8 cellular contexts compared by ENCODE assay signal in the genomic region with DNA sequence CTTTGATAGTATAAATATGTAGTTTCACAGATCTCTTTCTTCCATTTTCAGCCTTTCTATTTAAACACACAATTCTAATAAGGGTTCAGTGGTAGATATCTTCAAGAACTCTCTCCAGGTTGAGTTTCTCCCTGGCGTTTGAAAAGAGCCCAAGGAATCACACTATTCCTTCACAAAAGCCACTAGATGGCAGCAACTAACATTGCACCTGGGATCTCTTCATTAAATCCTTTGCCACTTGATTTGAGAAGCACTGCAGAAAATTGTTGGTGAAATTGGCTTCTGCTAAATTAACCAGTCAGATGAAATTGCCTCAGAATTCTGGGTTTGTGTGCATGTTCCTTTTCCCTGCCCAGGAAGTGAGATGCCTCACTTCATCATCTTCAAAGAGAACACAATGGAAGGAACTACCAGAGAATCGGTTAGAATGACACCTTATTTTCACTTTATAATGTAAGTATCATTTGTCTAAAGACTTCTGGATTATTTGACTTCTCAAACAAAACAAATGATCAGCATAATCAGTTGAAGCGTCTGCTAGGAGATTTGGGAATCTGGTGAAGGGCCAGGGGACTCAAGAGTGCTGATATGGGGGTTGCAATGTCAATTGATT. TPM values are rescaled to one million over a fixed set of nuclear protein-coding genes. Genes with fewer than 3 reads are reported as not detected.
DNase-seq lines count a peak whose midpoint lies in the region; ATAC-seq, FAIRE-seq and TF ChIP-seq lines count a peak whose summit lies in the region.

No MANE protein-coding gene starts in this region.

- H3K4me1 ChIP-seq in small intestine (ENCODE audit: control insufficient read depth in 2 of 2, insufficient read depth in 1 of 2, low read depth in 1 of 2, low read length in 1 of 2) = no peaks in the 10 kb centered on the region

- TF ChIP-seq CTCF in glutamatergic neuron (IDR thresholded peaks at IDR 0.05; ENCODE audit: partially characterized antibody, unreplicated experiment) = peak; percentile 48

- DNase-seq in NCI-H1092 (lab: John Stamatoyannopoulos, UW) (peak; percentile 52), SK-N-MC (ENCODE audit: low read depth, low spot score) (peak; percentile 34), glutamatergic neuron (no peak), small intestine (peak; percentile 55), T-cell (no peak)
- DNase-seq in activated T-cell treated with anti-CD3 and anti-CD28 coated beads, Interleukin-2, amount 50 U/mL, for 24 hours = no peak

- POLR2A ChIA-PET in T-cell (lab: Charles Lee) = no interaction called here

- H3K9me3 ChIP-seq in SK-N-MC (ENCODE audit: low read depth, low read length) (no peaks in the 10 kb centered on the region), small intestine (ENCODE audit: control insufficient read depth, low read depth) (no peaks in the 10 kb centered on the region)

- no peaks in the 10 kb centered on the region for H3K36me3 Mint-ChIP-seq in glutamatergic neuron (ENCODE audit: unreplicated experiment)
- no peaks in the 10 kb centered on the region for H3K36me3 Mint-ChIP-seq in activated T-cell treated with anti-CD3 and anti-CD28 coated beads, Interleukin-2, amount 50 U/mL, for 24 hours (ENCODE audit: low read depth)
- H3K36me3 Mint-ChIP-seq in T-cell = no peaks in the 10 kb centered on the region

- H3K27me3 Mint-ChIP-seq in glutamatergic neuron (ENCODE audit: unreplicated experiment) = no peaks in the 10 kb centered on the region
- H3K27me3 Mint-ChIP-seq in activated T-cell treated with anti-CD3 and anti-CD28 coated beads, Interleukin-2, amount 50 U/mL, for 24 hours = peaks cover 7% of the 10 kb centered on the region
- H3K27me3 Mint-ChIP-seq in T-cell = peaks cover 0 to 13% of the 10 kb centered on the region in 2 donors

- H3K4me3 Mint-ChIP-seq in glutamatergic neuron (ENCODE audit: unreplicated experiment) (no peak overlapping the region), T-cell (no peak overlapping the region)
- H3K4me3 Mint-ChIP-seq in activated T-cell treated with anti-CD3 and anti-CD28 coated beads, Interleukin-2, amount 50 U/mL, for 24 hours = no peak overlapping the region

- H3K9ac ChIP-seq in SK-N-MC (ENCODE audit: insufficient read length) = no peak overlapping the region

- FAIRE-seq in G401.6 (lab: Jason Lieb, UNC) (peak; percentile 91), small intestine (lab: Jason Lieb, UNC) (no peak)

- H3K4me3 ChIP-seq in SK-N-MC (no peak overlapping the region), small intestine (ENCODE audit: low read depth in 1 of 2, low read length in 2 of 2) (no peak overlapping the region)

- peaks cover 15% of the 10 kb centered on the region for H3K4me1 Mint-ChIP-seq in glutamatergic neuron (ENCODE audit: low read depth, unreplicated experiment)
- no peaks in the 10 kb centered on the region for H3K4me1 Mint-ChIP-seq in activated T-cell treated with anti-CD3 and anti-CD28 coated beads, Interleukin-2, amount 50 U/mL, for 24 hours (ENCODE audit: low read depth)
- H3K4me1 Mint-ChIP-seq in T-cell = no peaks in the 10 kb centered on the region

- no peak overlapping the region for H3K27ac Mint-ChIP-seq in glutamatergic neuron (ENCODE audit: unreplicated experiment)
- H3K27ac Mint-ChIP-seq in activated T-cell treated with anti-CD3 and anti-CD28 coated beads, Interleukin-2, amount 50 U/mL, for 24 hours = no peak overlapping the region
- no peak overlapping the region for H3K27ac Mint-ChIP-seq in T-cell

- H3K27me3 ChIP-seq in small intestine (ENCODE audit: control insufficient read depth in 2 of 2, insufficient read depth in 2 of 2, low read length in 2 of 2) = no peaks in the 10 kb centered on the region

- H3K36me3 ChIP-seq in SK-N-MC (ENCODE audit: insufficient read depth, low read length) (no peaks in the 10 kb centered on the region), small intestine (ENCODE audit: control insufficient read depth in 2 of 2, insufficient read depth in 2 of 2, low read length in 2 of 2) (no peaks in the 10 kb centered on the region)

- H3K9me3 Mint-ChIP-seq in glutamatergic neuron (ENCODE audit: unreplicated experiment) = no peaks in the 10 kb centered on the region
- no peaks in the 10 kb centered on the region for H3K9me3 Mint-ChIP-seq in activated T-cell treated with anti-CD3 and anti-CD28 coated beads, Interleukin-2, amount 50 U/mL, for 24 hours
- H3K9me3 Mint-ChIP-seq in T-cell = no peaks in the 10 kb centered on the region

- ATAC-seq in GM19328 (IDR thresholded peaks at IDR 0.05; ENCODE audit: unreplicated experiment) (no peak), T-cell (replicated peaks in 1 of 4) (no peak)

- H3K27ac ChIP-seq in SK-N-MC (no peak overlapping the region), small intestine (ENCODE audit: low read depth in 1 of 2, low read length in 1 of 2) (no peak overlapping the region)

- WGBS in small intestine, 3 donors = 35 to 43% (median 41%) methylated on average over 3 of the region's 3 CpGs

- CTCF ChIA-PET in T-cell (lab: Charles Lee) = no interaction called here

RNA-seq across cellular contexts. Expression of gene CCDC198, which starts 6.8 kb away (rescaled TPM):
- not detected for total RNA-seq in glutamatergic neuron (ENCODE audit: unreplicated experiment)
- 1 to 10 TPM in 1 of 3 donors, under 1 TPM in 2; 0.45 to 1.1 (median 0.54) TPM for polyA plus RNA-seq in small intestine
- total RNA-seq in T-cell = not detected

Comparison
In these comparisons a context has a peak if more than half of its experiments do, and no peak if none do; other contexts are left out.
1. DNase-seq: peak in NCI-H1092 (single experiment), SK-N-MC (single experiment) and small intestine (single experiment); none in glutamatergic neuron (single experiment), activated T-cell treated with anti-CD3 and anti-CD28 coated beads, Interleukin-2, amount 50 U/mL, for 24 hours (single experiment) and T-cell (0 of 34).